Comparison of ENCODE assay signal across 8 cellular contexts in genomic region chr17:60422162-60422665, GRCh38. TPM values are rescaled to one million over a fixed set of nuclear protein-coding genes. Genes with fewer than 3 reads are reported as not detected.
DNase-seq lines count a peak whose midpoint lies in the region; ATAC-seq lines count a peak whose summit lies in the region.

Gene CHCT1, plus strand, starts transcription at chr17:60422489. Its CDS starts 104 bp downstream, at chr17:60422593.

- H3K4me3 Mint-ChIP-seq in activated naive CD8-positive, alpha-beta T cell treated with anti-CD3 and anti-CD28 coated beads, Interleukin-2, amount 10 ng/mL, durations not matched to agents 7 days and 5 days, result peak within 1 kb of the TSS; percentile 78
- H3K4me3 Mint-ChIP-seq in stimulated activated naive B cell treated with anti-CD40 and anti-IgM and Interleukin-4, amounts not matched to agents 10 μg/mL and 1 μg/mL and 100 μg/mL, for 72 hours, result peak within 1 kb of the TSS; percentile 88 to 94

- H3K9me3 ChIP-seq in HUES6 (ENCODE audit: control insufficient read depth, insufficient read depth, low read depth, low read length), result 0 out of 2 replicates have a peak, but pooled peaks cover 2% of the 10 kb centered on the region
- H3K9me3 ChIP-seq in iPS-18c (ENCODE audit: control insufficient read depth, insufficient read depth, low read length), result no peaks in the 10 kb centered on the region

- no peaks in the 10 kb centered on the region for H3K36me3 ChIP-seq in HUES6 (ENCODE audit: control insufficient read depth, insufficient read depth, low read length)

- H3K4me1 ChIP-seq in HUES6 (ENCODE audit: control insufficient read depth, insufficient read depth, low read length), result peaks cover 7% of the 10 kb centered on the region; the same call in 1 of the 2 replicates

- H3K27ac Mint-ChIP-seq in activated naive CD8-positive, alpha-beta T cell treated with anti-CD3 and anti-CD28 coated beads, Interleukin-2, amount 10 ng/mL, durations not matched to agents 7 days and 5 days, result peak within 1 kb of the TSS; percentile 84
- peak within 1 kb of the TSS; percentile 96 for H3K27ac Mint-ChIP-seq in stimulated activated naive B cell treated with anti-CD40 and anti-IgM and Interleukin-4, amounts not matched to agents 10 μg/mL and 1 μg/mL and 100 μg/mL, for 72 hours

- H3K27ac ChIP-seq in HUES6 (ENCODE audit: low read depth, low read length), result no peak within 1 kb of the TSS; the same call in 1 of the 2 replicates

- H3K9me3 Mint-ChIP-seq in activated naive CD8-positive, alpha-beta T cell treated with anti-CD3 and anti-CD28 coated beads, Interleukin-2, amount 10 ng/mL, durations not matched to agents 7 days and 5 days, result peaks cover 3% of the 10 kb centered on the region
- peaks cover 0 to 2% of the 10 kb centered on the region in 2 donors for H3K9me3 Mint-ChIP-seq in stimulated activated naive B cell treated with anti-CD40 and anti-IgM and Interleukin-4, amounts not matched to agents 10 μg/mL and 1 μg/mL and 100 μg/mL, for 72 hours

- no peak for ATAC-seq in activated naive CD8-positive, alpha-beta T cell treated with anti-CD3 and anti-CD28 coated beads, Interleukin-2, amount 10 ng/mL, durations not matched to agents 7 days and 5 days (ENCODE audit: low read depth)
- no peak for ATAC-seq in stimulated activated naive B cell treated with anti-CD40 and anti-IgM and Interleukin-4, amounts not matched to agents 10 μg/mL and 1 μg/mL and 100 μg/mL, for 72 hours (replicated peaks)
- no peak for ATAC-seq in HG03378 (IDR thresholded peaks at IDR 0.05; ENCODE audit: unreplicated experiment)

- peak within 1 kb of the TSS; percentile 83 for H3K9ac ChIP-seq in HUES6 (ENCODE audit: low read length)

- peaks cover 12% of the 10 kb centered on the region for H3K27me3 ChIP-seq in HUES6 (ENCODE audit: control insufficient read depth, insufficient read depth, low read length)

- H3K27me3 Mint-ChIP-seq in activated naive CD8-positive, alpha-beta T cell treated with anti-CD3 and anti-CD28 coated beads, Interleukin-2, amount 10 ng/mL, durations not matched to agents 7 days and 5 days, result peaks cover 3% of the 10 kb centered on the region
- H3K27me3 Mint-ChIP-seq in stimulated activated naive B cell treated with anti-CD40 and anti-IgM and Interleukin-4, amounts not matched to agents 10 μg/mL and 1 μg/mL and 100 μg/mL, for 72 hours, result no peaks in the 10 kb centered on the region

- POLR2A ChIA-PET in activated naive CD8-positive, alpha-beta T cell treated with anti-CD3 and anti-CD28 coated beads, Interleukin-2, amount 10 ng/mL, durations not matched to agents 7 days and 5 days (lab: Charles Lee), result interaction anchor here (0.6 kb wide), 1 partner anchor 93 kb away, joined by 4 read pairs; no protein-coding TSS in a partner anchor

- no peak for DNase-seq in activated naive CD8-positive, alpha-beta T cell treated with anti-CD3 and anti-CD28 coated beads, Interleukin-2, amount 10 ng/mL, durations not matched to agents 7 days and 5 days
- DNase-seq in stimulated activated naive B cell treated with anti-CD40 and anti-IgM and Interleukin-4, amounts not matched to agents 10 μg/mL and 1 μg/mL and 100 μg/mL, for 72 hours, result no peak
- no peak for DNase-seq in DMS 273 treated with DMSO at 0.1 percent for 48 hours (lab: John Stamatoyannopoulos, UW)
- no peak for DNase-seq in NCI-H1105 (lab: John Stamatoyannopoulos, UW)
- no peak for DNase-seq in activated CD4-positive, alpha-beta T cell treated with anti-CD3 and anti-CD28 coated beads, Interleukin-2, amount 50 U/mL, for 4 hours

- peaks cover 7% of the 10 kb centered on the region for H3K4me1 Mint-ChIP-seq in activated naive CD8-positive, alpha-beta T cell treated with anti-CD3 and anti-CD28 coated beads, Interleukin-2, amount 10 ng/mL, durations not matched to agents 7 days and 5 days
- H3K4me1 Mint-ChIP-seq in stimulated activated naive B cell treated with anti-CD40 and anti-IgM and Interleukin-4, amounts not matched to agents 10 μg/mL and 1 μg/mL and 100 μg/mL, for 72 hours, result peaks cover 18 to 30% of the 10 kb centered on the region in 2 donors

- H3K4me3 ChIP-seq in HUES6 (ENCODE audit: low read depth, low read length), result peak within 1 kb of the TSS; percentile 77
- H3K4me3 ChIP-seq in iPS-18c (ENCODE audit: insufficient read depth, low read depth, low read length), result peak within 1 kb of the TSS; percentile 76

- no peaks in the 10 kb centered on the region for H3K36me3 Mint-ChIP-seq in activated naive CD8-positive, alpha-beta T cell treated with anti-CD3 and anti-CD28 coated beads, Interleukin-2, amount 10 ng/mL, durations not matched to agents 7 days and 5 days
- no peaks in the 10 kb centered on the region for H3K36me3 Mint-ChIP-seq in stimulated activated naive B cell treated with anti-CD40 and anti-IgM and Interleukin-4, amounts not matched to agents 10 μg/mL and 1 μg/mL and 100 μg/mL, for 72 hours

RNA-seq across cellular contexts. Expression of gene CHCT1, which starts in this region (rescaled TPM):
- not detected for total RNA-seq in activated naive CD8-positive, alpha-beta T cell treated with anti-CD3 and anti-CD28 coated beads, Interleukin-2, amount 10 ng/mL, durations not matched to agents 7 days and 5 days
